ENCODE assay signal across 24 cellular contexts in the genomic region with DNA sequence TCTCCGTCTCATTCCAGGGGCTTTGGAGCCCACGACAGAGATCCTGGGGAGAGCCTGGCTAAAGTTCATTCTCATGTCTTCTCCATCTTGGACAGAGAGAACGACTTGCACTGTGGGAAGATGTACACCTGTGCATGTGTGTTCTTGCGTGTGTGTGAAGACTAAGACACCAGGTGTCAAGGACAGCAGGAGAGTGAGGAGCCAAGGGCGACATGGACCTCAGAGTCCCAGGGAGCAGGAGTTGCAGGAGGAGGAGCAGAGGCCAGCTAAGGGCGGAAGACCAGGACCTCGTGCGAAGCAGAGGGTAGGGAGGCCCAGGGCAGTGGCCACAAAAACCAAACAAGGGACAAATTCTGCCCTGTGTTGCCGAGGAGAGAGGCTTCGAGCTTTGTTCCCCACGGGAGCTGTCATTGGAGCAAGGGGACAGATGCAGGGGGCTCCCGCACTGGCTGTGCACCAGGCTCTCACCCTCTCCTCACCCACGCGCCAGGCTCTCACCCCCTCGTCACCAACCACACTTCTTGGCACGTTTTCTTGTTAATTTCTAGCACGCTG.
"Had no signal": no experiment of that assay in that cellular context is flagged by ENCODE, and none has a peak within 500 bp of the region (broad histone marks: within the 10 kb centered on the region; RNA-seq: fewer than 3 reads in every experiment).

No MANE protein-coding gene starts in this region.

- H3K4me3 ChIP-seq: left ventricle myocardium inferior, tibial artery had no signal

- DNase-seq: activated CD4-positive, alpha-beta T cell treated with anti-CD3 and anti-CD28 coated beads, Interleukin-2, amount 50 U/mL, for 1 hour; activated CD4-positive, CD25-positive, alpha-beta regulatory T cell treated with anti-CD3 and anti-CD28 coated beads, Interleukin-2, amount 50 U/mL, for 72 hours; activated CD8-positive, alpha-beta T cell treated with anti-CD3 and anti-CD28 coated beads, Interleukin-2, amount 10 ng/mL, durations not matched to agents 7 days and 5 days; activated gamma-delta T cell; activated naive CD4-positive, alpha-beta T cell treated with anti-CD3 and anti-CD28 coated beads, Interleukin-2, amount 50 U/mL, for 16 hours; activated naive CD8-positive, alpha-beta T cell treated with anti-CD3 and anti-CD28 coated beads, Interleukin-2, amount 50 U/mL, for 24 hours; brain microvascular endothelial cell; central memory CD4-positive, alpha-beta T cell; effector memory CD4-positive, alpha-beta T cell; hippocampal formation; left ventricle myocardium inferior; midbrain; occipital lobe; retina; stimulated activated CD4-positive, alpha-beta T cell treated with anti-CD3 and anti-CD28 coated beads, Interleukin-4, amount 100 ng/mL, for 24 hours; T-helper 1 cell; tibial artery; WERI-Rb-1 had no signal

- H3K27ac ChIP-seq: brain microvascular endothelial cell, foreskin keratinocyte, left ventricle myocardium inferior, tibial artery, WERI-Rb-1 had no signal

- ATAC-seq: activated CD8-positive, alpha-beta T cell treated with anti-CD3 and anti-CD28 coated beads, Interleukin-2, amount 10 ng/mL, durations not matched to agents 7 days and 5 days; activated naive CD8-positive, alpha-beta T cell treated with anti-CD3 and anti-CD28 coated beads, Interleukin-2, amount 50 U/mL, for 24 hours; foreskin keratinocyte; natural killer cell treated with Interleukin-12 subunit alpha and Interleukin-12 subunit beta and Interleukin-15 and Interleukin-18, amount 100 ng/mL, for 72 hours had no signal

- H3K27ac Mint-ChIP-seq: activated CD8-positive, alpha-beta T cell treated with anti-CD3 and anti-CD28 coated beads, Interleukin-2, amount 10 ng/mL, durations not matched to agents 7 days and 5 days; activated naive CD8-positive, alpha-beta T cell treated with anti-CD3 and anti-CD28 coated beads, Interleukin-2, amount 50 U/mL, for 24 hours; activated T-helper 1 cell treated with anti-CD3 and anti-CD28 coated beads, Interleukin-12 subunit alpha, Interleukin-12 subunit beta, Interleukin-2, Interleukin-4 antibody, amounts not matched to agents 30 ng/mL and 10 ng/mL and 1 ng/mL, durations not matched to agents 14 hours and 24 hours and 36 hours; natural killer cell treated with Interleukin-12 subunit alpha and Interleukin-12 subunit beta and Interleukin-15 and Interleukin-18, amount 100 ng/mL, for 72 hours; stimulated activated naive CD8-positive, alpha-beta T cell treated with anti-CD3 and anti-CD28 coated beads, Interleukin-15, Interleukin-2, amounts not matched to agents 100 ng/mL and 50 ng/mL, for 24 hours had no signal

- H3K9me3 ChIP-seq: left ventricle myocardium inferior, tibial artery had no signal

- H3K4me3 Mint-ChIP-seq: activated CD8-positive, alpha-beta T cell treated with anti-CD3 and anti-CD28 coated beads, Interleukin-2, amount 10 ng/mL, durations not matched to agents 7 days and 5 days; activated naive CD8-positive, alpha-beta T cell treated with anti-CD3 and anti-CD28 coated beads, Interleukin-2, amount 50 U/mL, for 24 hours; activated T-helper 1 cell treated with anti-CD3 and anti-CD28 coated beads, Interleukin-12 subunit alpha, Interleukin-12 subunit beta, Interleukin-2, Interleukin-4 antibody, amounts not matched to agents 30 ng/mL and 10 ng/mL and 1 ng/mL, durations not matched to agents 14 hours and 24 hours and 36 hours; natural killer cell treated with Interleukin-12 subunit alpha and Interleukin-12 subunit beta and Interleukin-15 and Interleukin-18, amount 100 ng/mL, for 72 hours; stimulated activated naive CD8-positive, alpha-beta T cell treated with anti-CD3 and anti-CD28 coated beads, Interleukin-15, Interleukin-2, amounts not matched to agents 100 ng/mL and 50 ng/mL, for 24 hours had no signal

- H3K36me3 Mint-ChIP-seq: natural killer cell treated with Interleukin-12 subunit alpha and Interleukin-12 subunit beta and Interleukin-15 and Interleukin-18, amount 100 ng/mL, for 72 hours had no signal

- H3K9me3 Mint-ChIP-seq: activated naive CD8-positive, alpha-beta T cell treated with anti-CD3 and anti-CD28 coated beads, Interleukin-2, amount 50 U/mL, for 24 hours; activated T-helper 1 cell treated with anti-CD3 and anti-CD28 coated beads, Interleukin-12 subunit alpha, Interleukin-12 subunit beta, Interleukin-2, Interleukin-4 antibody, amounts not matched to agents 30 ng/mL and 10 ng/mL and 1 ng/mL, durations not matched to agents 14 hours and 24 hours and 36 hours; natural killer cell treated with Interleukin-12 subunit alpha and Interleukin-12 subunit beta and Interleukin-15 and Interleukin-18, amount 100 ng/mL, for 72 hours; stimulated activated naive CD8-positive, alpha-beta T cell treated with anti-CD3 and anti-CD28 coated beads, Interleukin-15, Interleukin-2, amounts not matched to agents 100 ng/mL and 50 ng/mL, for 24 hours had no signal

- H3K27me3 Mint-ChIP-seq: activated naive CD8-positive, alpha-beta T cell treated with anti-CD3 and anti-CD28 coated beads, Interleukin-2, amount 50 U/mL, for 24 hours; stimulated activated naive CD8-positive, alpha-beta T cell treated with anti-CD3 and anti-CD28 coated beads, Interleukin-15, Interleukin-2, amounts not matched to agents 100 ng/mL and 50 ng/mL, for 24 hours had no signal

- FAIRE-seq: TTC549, urothelium cell line had no signal

- H3K36me3 ChIP-seq: brain microvascular endothelial cell, left ventricle myocardium inferior, tibial artery, WERI-Rb-1 had no signal

- H3K27me3 ChIP-seq: brain microvascular endothelial cell, foreskin keratinocyte had no signal
